Comparison of ENCODE assay signal across 8 cellular contexts in the genomic region with DNA sequence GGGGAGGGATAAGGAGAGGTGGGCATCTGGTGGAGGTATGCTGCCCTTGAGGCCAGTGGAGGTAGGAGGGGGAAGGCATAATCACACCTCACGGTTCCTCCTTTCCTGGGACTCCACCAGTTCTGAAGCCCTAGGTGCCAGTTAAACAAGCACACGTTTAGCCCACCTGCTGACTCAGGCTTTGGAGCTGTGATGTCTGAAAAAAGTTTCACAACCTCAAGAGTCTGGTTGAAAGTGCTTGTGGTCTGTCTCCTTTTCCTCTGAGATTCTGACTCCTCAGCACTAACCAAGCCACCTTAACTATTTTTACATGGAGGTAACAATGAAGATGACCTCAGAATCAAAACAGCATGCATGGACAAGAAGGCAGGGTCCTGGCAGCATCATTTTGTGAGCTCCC. TPM values are rescaled to one million over a fixed set of nuclear protein-coding genes. Genes with fewer than 3 reads are reported as not detected.
DNase-seq lines count a peak whose midpoint lies in the region; ATAC-seq, FAIRE-seq and TF ChIP-seq lines count a peak whose summit lies in the region.

No MANE protein-coding gene starts in this region.

- H3K4me3 ChIP-seq in fibroblast of lung (replicated peaks in 1 of 4; ENCODE audit: control extremely low read depth in 1 of 4, insufficient read depth in 1 of 4, low read depth in 3 of 4, low read length in 4 of 4) (no peak overlapping the region), vagina (no peak overlapping the region)

- H2AFZ ChIP-seq in fibroblast of lung (ENCODE audit: low read length), result no peak overlapping the region

- no peak overlapping the region for H3K27ac ChIP-seq in fibroblast of lung (ENCODE audit: insufficient read depth, low read length)
- H3K27ac ChIP-seq in vagina, result no peak overlapping the region

- no peaks in the 10 kb centered on the region for H3K79me2 ChIP-seq in fibroblast of lung (ENCODE audit: control insufficient read depth, insufficient read depth, low read length)

- no peak for FAIRE-seq in D721Med (lab: Jason Lieb, UNC)

- H4K20me1 ChIP-seq in fibroblast of lung (ENCODE audit: control insufficient read depth, extremely low read depth, insufficient read depth, low read length), result no peaks in the 10 kb centered on the region

- no peak overlapping the region for H3K9ac ChIP-seq in fibroblast of lung (ENCODE audit: insufficient read depth, low read length)

- TF ChIP-seq POLR2A in vagina (IDR thresholded peaks at IDR 0.05), result no peak

- H3K27me3 ChIP-seq in fibroblast of lung (ENCODE audit: control insufficient read depth, insufficient read depth, low read length) (no peaks in the 10 kb centered on the region), vagina (no peaks in the 10 kb centered on the region)

- intact Hi-C loops in vagina (cut with DNase I), result no loop called here

- ATAC-seq in GM18498 (IDR thresholded peaks at IDR 0.05; ENCODE audit: unreplicated experiment), result peak; percentile 98
- peak; percentile 94 for ATAC-seq in GM21529 (IDR thresholded peaks at IDR 0.05; ENCODE audit: unreplicated experiment)

- H3K4me1 ChIP-seq in fibroblast of lung (ENCODE audit: control insufficient read depth, extremely low read depth, insufficient read depth, low read length) (no peaks in the 10 kb centered on the region), vagina (no peaks in the 10 kb centered on the region)

- no peaks in the 10 kb centered on the region for H3K36me3 ChIP-seq in fibroblast of lung (ENCODE audit: control insufficient read depth, insufficient read depth, low read length)
- peaks cover 0 to 23% of the 10 kb centered on the region in 2 donors for H3K36me3 ChIP-seq in vagina

- no peak overlapping the region for H3K4me2 ChIP-seq in fibroblast of lung (ENCODE audit: extremely low read depth, insufficient read depth, low read length)

- TF ChIP-seq CTCF in fibroblast of lung (conservative IDR thresholded peaks at IDR 0.05 in 1 of 2, IDR thresholded peaks at IDR 0.05 in 1 of 2; ENCODE audit: low read depth in 1 of 2, low read length in 2 of 2) (no peak), D721Med (IDR thresholded peaks at IDR 0.05; ENCODE audit: insufficient read depth, missing control alignments) (no peak), vagina (IDR thresholded peaks at IDR 0.05) (no peak)

- peak; percentile 83 for DNase-seq in HT1080 (ENCODE audit: low read depth)
- peak; percentile 19 to 79 for DNase-seq in fibroblast of lung (ENCODE audit: low read depth in 2 of 2)
- no peak for DNase-seq in NCI-H146 (lab: John Stamatoyannopoulos, UW)
- DNase-seq in D721Med (ENCODE audit: insufficient read length, low spot score), result no peak
- DNase-seq in vagina (ENCODE audit: extremely low spot score in 2 of 2), result no peak
- DNase-seq in AG08396 (ENCODE audit: low spot score), result no peak

- H3K9me3 ChIP-seq in fibroblast of lung (ENCODE audit: control insufficient read depth, insufficient read depth, low read depth, low read length) (no peaks in the 10 kb centered on the region), vagina (no peaks in the 10 kb centered on the region)

RNA-seq across cellular contexts. Expression of gene HPS3, which starts 23.0 kb away (rescaled TPM):
- total RNA-seq in HT1080 (2014; rRNA removed; shearing (Covaris generic)), result 26.0 and 26.7 TPM in 2 replicates
- polyA plus RNA-seq in HT1080 (2015; cell fraction: cytosol; rRNA removed), result 26.6 and 31.5 TPM in 2 replicates
- 30.8 and 33.3 TPM in 2 replicates for polyA plus RNA-seq in HT1080 (2015; cell fraction: nucleus; rRNA removed)
- total RNA-seq in fibroblast of lung (27.0 and 33.4 TPM in 2 replicates), vagina (25.5 TPM)
- 31.0 and 31.2 TPM in 2 replicates for polyA plus RNA-seq in fibroblast of lung
- 15.6 and 18.5 TPM in 2 replicates for polyA plus RNA-seq in fibroblast of lung (2012)
- polyA minus RNA-seq in fibroblast of lung (ENCODE audit: low replicate concordance), result 6.6 and 9.1 TPM in 2 replicates

Comparison
In these comparisons a context has a peak if more than half of its experiments do, and no peak if none do; other contexts are left out.
1. DNase-seq: peak in HT1080 (single experiment) and fibroblast of lung (2 of 2); none in NCI-H146 (single experiment), D721Med (single experiment), vagina (0 of 2) and AG08396 (single experiment).